Comparison of ENCODE assay signal across 1 cellular context in genomic region chr15:62569460-62570404, GRCh38.
TF ChIP-seq lines count a peak whose summit lies in the region.

No MANE protein-coding gene starts in this region.

TF ChIP-seq in A549, 52 proteins besides CTCF, POLR2A, EP300 and RAD21 (continued from another document):
- no peak for TF ChIP-seq ZC3H11A (IDR thresholded peaks at IDR 0.05)
